Comparison of ENCODE assay signal across 25 cellular contexts in the genomic region with DNA sequence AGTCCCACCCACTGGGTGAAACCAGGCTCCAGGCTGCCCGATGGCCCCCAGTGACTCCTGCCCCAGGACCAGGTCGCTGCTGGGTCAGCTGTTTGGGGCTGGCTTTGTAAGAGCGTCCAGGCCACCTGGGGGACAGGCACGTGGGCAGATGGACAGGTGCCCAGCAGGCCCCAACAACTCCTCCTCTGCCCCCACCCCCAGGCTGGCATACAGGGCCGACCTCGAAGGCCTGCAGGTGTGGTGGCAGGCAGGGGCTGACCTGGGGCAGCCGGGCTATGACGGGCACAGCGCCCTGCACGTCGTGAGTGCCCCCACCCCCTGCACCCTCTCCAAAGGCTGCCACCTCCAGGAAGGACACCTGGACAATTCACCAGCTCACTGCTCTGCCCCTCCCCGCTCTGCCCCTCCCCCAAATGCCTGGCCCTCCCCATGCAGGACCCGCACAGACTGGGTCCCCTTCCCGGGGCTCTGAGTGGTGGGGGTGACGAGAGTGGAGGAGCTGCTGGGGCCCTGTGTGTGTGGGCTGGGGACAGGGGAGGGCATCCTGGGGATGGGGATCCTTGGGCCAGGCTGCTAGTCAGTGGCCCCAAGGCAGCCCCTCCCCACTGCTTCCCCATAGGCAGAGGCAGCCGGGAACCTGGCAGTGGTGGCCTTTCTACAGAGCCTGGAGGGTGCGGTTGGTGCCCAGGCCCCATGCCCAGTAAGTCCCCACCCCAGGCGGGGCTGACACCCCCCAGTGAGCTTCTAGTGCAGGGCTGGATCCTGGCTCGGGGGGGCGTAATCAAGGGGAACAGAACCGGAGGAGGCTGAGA. TPM values are rescaled to one million over a fixed set of nuclear protein-coding genes. Genes with fewer than 3 reads are reported as not detected.
DNase-seq lines count a peak whose midpoint lies in the region; ATAC-seq, FAIRE-seq and TF ChIP-seq lines count a peak whose summit lies in the region.
"Had no signal": no experiment of that assay in that cellular context is flagged by ENCODE, and none has a peak within 500 bp of the region (broad histone marks: within the 10 kb centered on the region; RNA-seq: fewer than 3 reads in every experiment).

No MANE protein-coding gene starts in this region.

- H3K9ac ChIP-seq in kidney (ENCODE audit: low read length in 2 of 2), result no peak overlapping the region

- no peak overlapping the region for H2AFZ ChIP-seq in GM23338

- H4K20me1 ChIP-seq in GM23338 (replicated peaks; ENCODE audit: insufficient read depth), result no peaks in the 10 kb centered on the region

- H3K4me3 ChIP-seq in WERI-Rb-1 (ENCODE audit: low read depth, low read length) (no peak overlapping the region), kidney (ENCODE audit: low read length in 2 of 2) (no peak overlapping the region), spleen (no peak overlapping the region), GM23338 (no peak overlapping the region)
- H3K4me3 ChIP-seq: SJSA1, upper lobe of left lung had no signal

- no peaks in the 10 kb centered on the region for H3K4me1 Mint-ChIP-seq in activated CD4-positive, alpha-beta T cell treated with anti-CD3 and anti-CD28 coated beads for 36 hours
- H3K4me1 Mint-ChIP-seq in GM23338, result peaks cover 4% of the 10 kb centered on the region; the same call in 2 of the 3 replicates
- H3K4me1 Mint-ChIP-seq: stimulated activated naive B cell treated with anti-CD40 and anti-IgM and Interleukin-4, amounts not matched to agents 10 μg/mL and 1 μg/mL and 100 μg/mL, for 72 hours had no signal

- CTCF ChIA-PET in activated CD4-positive, alpha-beta T cell treated with anti-CD3 and anti-CD28 coated beads for 36 hours (lab: Charles Lee), result no interaction called here

- POLR2A ChIA-PET in activated CD4-positive, alpha-beta T cell treated with anti-CD3 and anti-CD28 coated beads for 36 hours (lab: Charles Lee), result no interaction called here

- H3K4me2 ChIP-seq in GM23338, result no peak overlapping the region

- intact Hi-C loops in activated CD4-positive, alpha-beta T cell treated with anti-CD3 and anti-CD28 coated beads for 36 hours (cut with DNase I, micrococcal nuclease), result loop anchor here in 1 of 2 experiments (2.0 kb wide), 1 partner anchor 63 kb away; no protein-coding TSS in a partner anchor
- intact Hi-C loops in kidney (cut with DNase I) (no loop called here), spleen (cut with DNase I; ENCODE audit: low total_unique reads) (no loop called here)

- no peak overlapping the region for H3K4me3 Mint-ChIP-seq in activated CD4-positive, alpha-beta T cell treated with anti-CD3 and anti-CD28 coated beads for 36 hours
- H3K4me3 Mint-ChIP-seq in GM23338, result no peak overlapping the region
- H3K4me3 Mint-ChIP-seq: activated CD8-positive, alpha-beta T cell treated with anti-CD3 and anti-CD28 coated beads for 36 hours; activated T-cell treated with anti-CD3 and anti-CD28 coated beads, Interleukin-2, amount 50 U/mL, for 4 hours; neural crest cell; stimulated activated naive B cell treated with anti-CD40 and anti-IgM and Interleukin-4, amounts not matched to agents 10 μg/mL and 1 μg/mL and 100 μg/mL, for 72 hours; T-helper 1 cell treated with Interleukin-12 subunit alpha and Interleukin-12 subunit beta and Interleukin-4 antibody, amounts not matched to agents 30 μg/mL and 1 μg/mL, for 36 hours had no signal

- no peaks in the 10 kb centered on the region for H3K9me3 Mint-ChIP-seq in activated CD4-positive, alpha-beta T cell treated with anti-CD3 and anti-CD28 coated beads for 36 hours (ENCODE audit: low read depth)
- no peaks in the 10 kb centered on the region for H3K9me3 Mint-ChIP-seq in GM23338
- H3K9me3 Mint-ChIP-seq: activated CD8-positive, alpha-beta T cell treated with anti-CD3 and anti-CD28 coated beads for 36 hours; activated naive CD4-positive, alpha-beta T cell treated with anti-CD3 and anti-CD28 coated beads, Interleukin-2, amount 50 U/mL, for 72 hours; activated T-cell treated with anti-CD3 and anti-CD28 coated beads, Interleukin-2, amount 50 U/mL, for 4 hours; neural crest cell; stimulated activated naive B cell treated with anti-CD40 and anti-IgM and Interleukin-4, amounts not matched to agents 10 μg/mL and 1 μg/mL and 100 μg/mL, for 72 hours; T-helper 1 cell treated with Interleukin-12 subunit alpha and Interleukin-12 subunit beta and Interleukin-4 antibody, amounts not matched to agents 30 μg/mL and 1 μg/mL, for 36 hours had no signal

- H3K79me2 ChIP-seq in GM23338 (replicated peaks; ENCODE audit: insufficient read depth), result no peaks in the 10 kb centered on the region

- H3K9me3 ChIP-seq in WERI-Rb-1 (ENCODE audit: severe bottlenecking) (no peaks in the 10 kb centered on the region), kidney (ENCODE audit: control insufficient read depth in 1 of 2, low read length in 2 of 2) (no peaks in the 10 kb centered on the region), spleen (no peaks in the 10 kb centered on the region)
- H3K9me3 ChIP-seq: SJSA1, upper lobe of left lung had no signal

- DNase-seq in activated CD4-positive, alpha-beta T cell treated with anti-CD3 and anti-CD28 coated beads for 36 hours, result peak; percentile 2
- no peak for DNase-seq in activated CD4-positive, alpha-beta T cell treated with anti-CD3 and anti-CD28 coated beads for 48 hours
- peak; percentile 11 for DNase-seq in WERI-Rb-1
- DNase-seq in kidney, result peak; percentile 70
- peak; percentile 68 for DNase-seq in spleen
- no peak for DNase-seq in GM23338 (ENCODE audit: low spot score)
- no peak for DNase-seq in germinal center (ENCODE audit: low spot score)
- DNase-seq: 8988T; activated CD8-positive, alpha-beta T cell treated with anti-CD3 and anti-CD28 coated beads for 36 hours; activated T-cell treated with anti-CD3 and anti-CD28 coated beads, Interleukin-2, amount 50 U/mL, for 4 hours; EL; hippocampal formation; NCI-H526; stimulated activated naive B cell treated with anti-CD40 and anti-IgM and Interleukin-4, amounts not matched to agents 10 μg/mL and 1 μg/mL and 100 μg/mL, for 72 hours had no signal

- ATAC-seq in activated CD4-positive, alpha-beta T cell treated with anti-CD3 and anti-CD28 coated beads for 36 hours, result no peak
- no peak for ATAC-seq in GM23338
- ATAC-seq in HG03108 (IDR thresholded peaks at IDR 0.05; ENCODE audit: unreplicated experiment), result no peak
- ATAC-seq: activated CD8-positive, alpha-beta T cell treated with anti-CD3 and anti-CD28 coated beads for 36 hours; activated naive CD4-positive, alpha-beta T cell treated with anti-CD3 and anti-CD28 coated beads, Interleukin-2, amount 50 U/mL, for 72 hours; activated T-cell treated with anti-CD3 and anti-CD28 coated beads, Interleukin-2, amount 50 U/mL, for 4 hours; stimulated activated naive B cell treated with anti-CD40 and anti-IgM and Interleukin-4, amounts not matched to agents 10 μg/mL and 1 μg/mL and 100 μg/mL, for 72 hours had no signal

- 71 to 81% (median 76%) methylated on average over 11 to 21 of the region's 21 CpGs for WGBS in spleen, 5 donors

- TF ChIP-seq CTCF in WERI-Rb-1 (IDR thresholded peaks at IDR 0.05; ENCODE audit: low read depth, low read length) (no peak), kidney (IDR thresholded peaks at IDR 0.05; ENCODE audit: borderline replicate concordance, extremely low read depth, insufficient read depth) (no peak), spleen (IDR thresholded peaks at IDR 0.05 in 8 of 11, conservative IDR thresholded peaks at IDR 0.05 in 3 of 11) (no peak), GM23338 (conservative IDR thresholded peaks at IDR 0.05; ENCODE audit: low read depth in 2 of 2) (no peak)

- peaks cover 0 to 2% of the 10 kb centered on the region in 2 donors for H3K4me1 ChIP-seq in kidney (ENCODE audit: control insufficient read depth in 1 of 2, insufficient read depth in 1 of 2, low read depth in 1 of 2, low read length in 2 of 2)
- peaks cover 0 to 7% (median 6%) of the 10 kb centered on the region in 6 donors for H3K4me1 ChIP-seq in spleen
- H3K4me1 ChIP-seq in GM23338 (ENCODE audit: insufficient read depth), result no peaks in the 10 kb centered on the region; the same call in 1 of the 2 replicates

- no peaks in the 10 kb centered on the region for H3F3A ChIP-seq in GM23338 (replicated peaks; ENCODE audit: low read depth)

- H3K27me3 ChIP-seq in WERI-Rb-1 (ENCODE audit: insufficient read depth, low read depth, severe bottlenecking) (no peaks in the 10 kb centered on the region), spleen (replicated peaks in 1 of 7) (peaks cover 0 to 78% (median 19%) of the 10 kb centered on the region in 7 donors), GM23338 (ENCODE audit: insufficient read depth) (peaks cover 8% of the 10 kb centered on the region)

- FAIRE-seq in kidney (lab: Jason Lieb, UNC), result no peak
- FAIRE-seq: colon, endometrium, keratinocyte had no signal

- H3K27ac ChIP-seq in WERI-Rb-1 (no peak overlapping the region), kidney (ENCODE audit: low read depth in 2 of 2, low read length in 2 of 2) (no peak overlapping the region), spleen (no peak overlapping the region), GM23338 (ENCODE audit: low read depth) (no peak overlapping the region)
- H3K27ac ChIP-seq: SJSA1, upper lobe of left lung, VCaP had no signal

- H3K36me3 Mint-ChIP-seq in activated CD4-positive, alpha-beta T cell treated with anti-CD3 and anti-CD28 coated beads for 36 hours (ENCODE audit: low read depth), result no peaks in the 10 kb centered on the region
- H3K36me3 Mint-ChIP-seq in GM23338 (ENCODE audit: low read depth), result no peaks in the 10 kb centered on the region
- H3K36me3 Mint-ChIP-seq: activated naive CD4-positive, alpha-beta T cell treated with anti-CD3 and anti-CD28 coated beads, Interleukin-2, amount 50 U/mL, for 72 hours; stimulated activated naive B cell treated with anti-CD40 and anti-IgM and Interleukin-4, amounts not matched to agents 10 μg/mL and 1 μg/mL and 100 μg/mL, for 72 hours had no signal

- H3K36me3 ChIP-seq in WERI-Rb-1 (no peaks in the 10 kb centered on the region), kidney (ENCODE audit: control insufficient read depth in 1 of 2, insufficient read depth in 2 of 2, low read length in 2 of 2) (no peaks in the 10 kb centered on the region), spleen (no peaks in the 10 kb centered on the region), GM23338 (ENCODE audit: insufficient read depth) (no peaks in the 10 kb centered on the region)
- H3K36me3 ChIP-seq: SJSA1, upper lobe of left lung had no signal

- TF ChIP-seq POLR2A in spleen (IDR thresholded peaks at IDR 0.05), result no peak

- peaks cover 8% of the 10 kb centered on the region for H3K27me3 Mint-ChIP-seq in activated CD4-positive, alpha-beta T cell treated with anti-CD3 and anti-CD28 coated beads for 36 hours
- H3K27me3 Mint-ChIP-seq in GM23338 (ENCODE audit: insufficient read depth, low read depth, poor library complexity), result peaks cover 21% of the 10 kb centered on the region

- no peak overlapping the region for H3K27ac Mint-ChIP-seq in activated CD4-positive, alpha-beta T cell treated with anti-CD3 and anti-CD28 coated beads for 36 hours
- no peak overlapping the region for H3K27ac Mint-ChIP-seq in GM23338
- H3K27ac Mint-ChIP-seq: activated CD8-positive, alpha-beta T cell treated with anti-CD3 and anti-CD28 coated beads for 36 hours; activated naive CD4-positive, alpha-beta T cell treated with anti-CD3 and anti-CD28 coated beads, Interleukin-2, amount 50 U/mL, for 72 hours; stimulated activated naive B cell treated with anti-CD40 and anti-IgM and Interleukin-4, amounts not matched to agents 10 μg/mL and 1 μg/mL and 100 μg/mL, for 72 hours; T-helper 1 cell treated with Interleukin-12 subunit alpha and Interleukin-12 subunit beta and Interleukin-4 antibody, amounts not matched to agents 30 μg/mL and 1 μg/mL, for 36 hours had no signal

- H3K9me2 ChIP-seq in GM23338 (ENCODE audit: insufficient read depth), result no peaks in the 10 kb centered on the region

RNA-seq across cellular contexts. Expression of a gene that starts 26.0 kb away (rescaled TPM):
- not detected for total RNA-seq in activated CD4-positive, alpha-beta T cell treated with anti-CD3 and anti-CD28 coated beads for 36 hours
- total RNA-seq in kidney, result 2.5 TPM
- 58.1 TPM for polyA plus RNA-seq in kidney (ENCODE audit: insufficient read depth, low read depth, low replicate concordance)
- under 1 TPM in 4 of 7 donors, not detected in 3; 0.09 to 0.28 (median 0.18) TPM for total RNA-seq in spleen
- polyA plus RNA-seq in spleen, result under 1 TPM; 0.05 to 0.67 (median 0.32) TPM
- 1.4 and 6.2 TPM in 2 replicates for total RNA-seq in GM23338 (2014; rRNA removed; shearing (Covaris generic))
- 0.61 and 1.1 TPM in 2 replicates for polyA plus RNA-seq in GM23338 (2016; fragmentation: Nextera tagmentation; extraction: Ambion mirVana)
- total RNA-seq: activated CD8-positive, alpha-beta T cell treated with anti-CD3 and anti-CD28 coated beads for 36 hours; activated naive CD4-positive, alpha-beta T cell treated with anti-CD3 and anti-CD28 coated beads, Interleukin-2, amount 50 U/mL, for 72 hours; neural crest cell; SJSA1 had no signal

RNA-seq across cellular contexts. Expression of a gene that starts 26.9 kb away (rescaled TPM):
- total RNA-seq in activated CD4-positive, alpha-beta T cell treated with anti-CD3 and anti-CD28 coated beads for 36 hours, result under 1 TPM; 0.21 to 0.28 TPM
- total RNA-seq in kidney, result 12.3 TPM
- 2.3 TPM for polyA plus RNA-seq in kidney (ENCODE audit: insufficient read depth, low read depth, low replicate concordance)
- 10 to 100 TPM in 4 of 7 donors, 1 to 10 TPM in 3; 7.4 to 21.9 (median 10.3) TPM for total RNA-seq in spleen
- 1 to 10 TPM in 2 of 3 donors, under 1 TPM in 1; 0.72 to 7.8 (median 1.2) TPM for polyA plus RNA-seq in spleen
- total RNA-seq in GM23338 (2014; rRNA removed; shearing (Covaris generic)), result 82.9 and 103 TPM in 2 replicates
- polyA plus RNA-seq in GM23338 (2016; fragmentation: Nextera tagmentation; extraction: Ambion mirVana), result 5.6 and 6.4 TPM in 2 replicates
- total RNA-seq: LHCN-M2 had no signal

Comparison
In these comparisons a context has a peak if more than half of its experiments do, and no peak if none do; other contexts are left out.
1. DNase-seq: peak in activated CD4-positive, alpha-beta T cell treated with anti-CD3 and anti-CD28 coated beads for 36 hours (single experiment), WERI-Rb-1 (single experiment), kidney (single experiment) and spleen (single experiment); none in activated CD4-positive, alpha-beta T cell treated with anti-CD3 and anti-CD28 coated beads for 48 hours (single experiment), GM23338 (single experiment) and germinal center (single experiment).
2. RNA of a gene that starts 26.9 kb away (total RNA-seq): 82.9 to 103 TPM in GM23338, 12.3 TPM in kidney (single experiment) and 7.4 to 21.9 TPM in spleen; 0.21 to 0.28 TPM in activated CD4-positive, alpha-beta T cell treated with anti-CD3 and anti-CD28 coated beads for 36 hours; every median in the first group is over 4 times any median in the second.